9 cellular contexts compared by ENCODE assay signal in genomic region chr1:36207339-36207738, GRCh38. TPM values are rescaled to one million over a fixed set of nuclear protein-coding genes. Genes with fewer than 3 reads are reported as not detected.
A peak's percentile ranks its signal among the peaks of the same experiment; 100 is the strongest.
DNase-seq lines count a peak whose midpoint lies in the region; ATAC-seq, FAIRE-seq and TF ChIP-seq lines count a peak whose summit lies in the region.
"Had no signal": no experiment of that assay in that cellular context is flagged by ENCODE, and none has a peak within 500 bp of the region (broad histone marks: within the 10 kb centered on the region; RNA-seq: fewer than 3 reads in every experiment).

No MANE protein-coding gene starts in this region.

- in situ Hi-C loops in astrocyte of the spinal cord (cut with HindIII; ENCODE audit: low sequenced_read_pairs), result no loop called here

- H3K4me1 Mint-ChIP-seq in T-cell, result no peaks in the 10 kb centered on the region

- TF ChIP-seq POLR2A in suprapubic skin (IDR thresholded peaks at IDR 0.05), result no peak

- no peak overlapping the region for H3K4me3 Mint-ChIP-seq in T-cell

- POLR2A ChIA-PET in T-cell (lab: Charles Lee), result no interaction called here

- H3K4me1 ChIP-seq in kidney (ENCODE audit: control insufficient read depth in 1 of 2, insufficient read depth in 1 of 2, low read depth in 1 of 2, low read length in 2 of 2) (peaks cover 0 to 6% of the 10 kb centered on the region in 2 donors), suprapubic skin (peaks cover 39% of the 10 kb centered on the region)

- no peak for TF ChIP-seq EP300 in suprapubic skin (IDR thresholded peaks at IDR 0.05)

- no peaks in the 10 kb centered on the region for H3K9me3 ChIP-seq in kidney (ENCODE audit: control insufficient read depth in 1 of 2, low read length in 2 of 2)
- no peaks in the 10 kb centered on the region for H3K9me3 ChIP-seq in suprapubic skin

- DNase-seq in LHCN-M2 (ENCODE audit: low read depth), result peak; percentile 68
- peak; percentile 92 for DNase-seq in astrocyte of the spinal cord (ENCODE audit: low read depth, low spot score)
- DNase-seq in kidney, result peak; percentile 71
- DNase-seq in suprapubic skin (ENCODE audit: low spot score in 2 of 2), result peak; percentile 84 to 87
- no peak for DNase-seq in activated CD4-positive, alpha-beta T cell treated with anti-CD3 and anti-CD28 coated beads for 48 hours
- DNase-seq in SHP77 treated with DMSO at 0.1 percent for 48 hours (lab: John Stamatoyannopoulos, UW), result no peak
- DNase-seq in T-cell, result no peak
- DNase-seq: activated T-cell treated with anti-CD3 and anti-CD28 coated beads for 4 hours had no signal

- H3K27me3 ChIP-seq in suprapubic skin, result no peaks in the 10 kb centered on the region

- ATAC-seq in HG02623 (IDR thresholded peaks at IDR 0.05; ENCODE audit: unreplicated experiment), result no peak
- no peak for ATAC-seq in T-cell (replicated peaks in 1 of 4)

- 18% methylated on average over 3 of the region's 6 CpGs for WGBS in suprapubic skin

- no peak for FAIRE-seq in kidney (lab: Jason Lieb, UNC)

- H3K9me3 Mint-ChIP-seq in T-cell, result no peaks in the 10 kb centered on the region

- H3K36me3 Mint-ChIP-seq in T-cell, result no peaks in the 10 kb centered on the region

- H3K4me3 ChIP-seq in astrocyte of the spinal cord (ENCODE audit: low read depth, low read length) (no peak overlapping the region), kidney (ENCODE audit: low read length in 2 of 2) (no peak overlapping the region), suprapubic skin (no peak overlapping the region)

- intact Hi-C loops in kidney (cut with DNase I), result no loop called here

- H3K36me3 ChIP-seq in kidney (ENCODE audit: control insufficient read depth in 1 of 2, insufficient read depth in 2 of 2, low read length in 2 of 2) (no peaks in the 10 kb centered on the region), suprapubic skin (no peaks in the 10 kb centered on the region)

- no peak overlapping the region for H3K27ac Mint-ChIP-seq in T-cell

- H3K9ac ChIP-seq in kidney (ENCODE audit: low read length in 2 of 2), result no peak overlapping the region

- H3K27ac ChIP-seq in kidney (ENCODE audit: low read depth in 2 of 2, low read length in 2 of 2), result no peak overlapping the region
- H3K27ac ChIP-seq in suprapubic skin, result peak overlapping the region; percentile 53

- no peaks in the 10 kb centered on the region for H3K27me3 Mint-ChIP-seq in T-cell

- CTCF ChIA-PET in T-cell (lab: Charles Lee), result no interaction called here

- TF ChIP-seq CTCF in astrocyte of the spinal cord (IDR thresholded peaks at IDR 0.05; ENCODE audit: low read depth, low read length), result no peak
- no peak for TF ChIP-seq CTCF in kidney (IDR thresholded peaks at IDR 0.05; ENCODE audit: borderline replicate concordance, extremely low read depth, insufficient read depth)
- TF ChIP-seq CTCF in suprapubic skin (IDR thresholded peaks at IDR 0.05), result no peak

RNA-seq across cellular contexts. Expression of gene THRAP3, which starts 16.9 kb away (rescaled TPM):
- 71.0 and 87.7 TPM in 2 replicates for total RNA-seq in LHCN-M2 (2014; rRNA removed)
- polyA plus RNA-seq in LHCN-M2 (2012), result 41.5 TPM
- total RNA-seq in kidney, result 102 TPM
- polyA plus RNA-seq in kidney (ENCODE audit: insufficient read depth, low read depth, low replicate concordance), result 28.0 TPM
- total RNA-seq in suprapubic skin, result 10 to 100 TPM; 73.3 to 93.3 (median 78.2) TPM
- total RNA-seq in T-cell, result 100 to 1,000 TPM in 3 of 5 donors, 10 to 100 TPM in 2; 75.2 to 111 (median 101) TPM

RNA-seq across cellular contexts. Expression of gene MAP7D1, which starts 51.4 kb away (rescaled TPM):
- total RNA-seq in LHCN-M2 (2014; rRNA removed), result 252 and 271 TPM in 2 replicates
- 146 TPM for polyA plus RNA-seq in LHCN-M2 (2012)
- total RNA-seq in kidney, result 78.7 TPM
- 47.5 TPM for polyA plus RNA-seq in kidney (ENCODE audit: insufficient read depth, low read depth, low replicate concordance)
- total RNA-seq in suprapubic skin, result 100 to 1,000 TPM in 1 of 4 donors, 10 to 100 TPM in 3; 80.0 to 119 (median 94.6) TPM
- 100 to 1,000 TPM; 157 to 295 (median 263) TPM for total RNA-seq in T-cell

RNA-seq across cellular contexts. Expression of gene TRAPPC3, which starts 58.1 kb away (rescaled TPM):
- total RNA-seq in LHCN-M2 (2014; rRNA removed), result 129 and 134 TPM in 2 replicates
- 125 TPM for polyA plus RNA-seq in LHCN-M2 (2012)
- 58.4 TPM for total RNA-seq in kidney
- 102 TPM for polyA plus RNA-seq in kidney (ENCODE audit: insufficient read depth, low read depth, low replicate concordance)
- total RNA-seq in suprapubic skin, result 100 to 1,000 TPM in 2 of 4 donors, 10 to 100 TPM in 2; 68.7 to 111 (median 97.5) TPM
- 10 to 100 TPM; 42.3 to 48.2 (median 44.6) TPM for total RNA-seq in T-cell

Comparison
In these comparisons a context has a peak if more than half of its experiments do, and no peak if none do; other contexts are left out.
1. DNase-seq: peak in LHCN-M2 (single experiment), astrocyte of the spinal cord (single experiment), kidney (single experiment) and suprapubic skin (2 of 2); none in activated CD4-positive, alpha-beta T cell treated with anti-CD3 and anti-CD28 coated beads for 48 hours (single experiment), SHP77 treated with DMSO at 0.1 percent for 48 hours (single experiment) and T-cell (0 of 34).